In genomic region chr14:89625988-89626806, GRCh38 we compare ENCODE assay signal across 11 cellular contexts.
DNase-seq lines count a peak whose midpoint lies in the region; ATAC-seq, FAIRE-seq and TF ChIP-seq lines count a peak whose summit lies in the region.
"Had no signal": no experiment of that assay in that cellular context is flagged by ENCODE, and none has a peak within 500 bp of the region (broad histone marks: within the 10 kb centered on the region; RNA-seq: fewer than 3 reads in every experiment).

No MANE protein-coding gene starts in this region.

- TF ChIP-seq POLR2A in NB4 (IDR thresholded peaks at IDR 0.05; ENCODE audit: extremely low read depth, insufficient read length): no peak
- no peak for TF ChIP-seq POLR2A in testis (IDR thresholded peaks at IDR 0.05)

- H3K4me1 ChIP-seq in testis: peaks cover 15% of the 10 kb centered on the region

- no peaks in the 10 kb centered on the region for H3K36me3 ChIP-seq in testis (ENCODE audit: low read depth, missing control alignments)
- H3K36me3 ChIP-seq: sigmoid colon had no signal

- no peaks in the 10 kb centered on the region for H3K27me3 Mint-ChIP-seq in activated naive CD8-positive, alpha-beta T cell treated with anti-CD3 and anti-CD28 coated beads, Interleukin-2, amount 10 ng/mL, durations not matched to agents 7 days and 5 days

- H3K9me3 ChIP-seq in testis: no peaks in the 10 kb centered on the region
- H3K9me3 ChIP-seq: sigmoid colon had no signal

- WGBS in testis, 2 donors: 79 to 89% methylated on average over 8 of the region's 8 CpGs

- no peak overlapping the region for H3K27ac ChIP-seq in testis
- H3K27ac ChIP-seq: sigmoid colon had no signal

- H3K27ac Mint-ChIP-seq in activated naive CD8-positive, alpha-beta T cell treated with anti-CD3 and anti-CD28 coated beads, Interleukin-2, amount 10 ng/mL, durations not matched to agents 7 days and 5 days: peak overlapping the region; percentile 10

- no peak for ATAC-seq in activated naive CD8-positive, alpha-beta T cell treated with anti-CD3 and anti-CD28 coated beads, Interleukin-2, amount 10 ng/mL, durations not matched to agents 7 days and 5 days (ENCODE audit: low read depth)
- ATAC-seq in GM18858 (IDR thresholded peaks at IDR 0.05; ENCODE audit: unreplicated experiment) (no peak), HG02884 (IDR thresholded peaks at IDR 0.05; ENCODE audit: unreplicated experiment) (no peak)

- peaks cover 26% of the 10 kb centered on the region for H3K36me3 Mint-ChIP-seq in activated naive CD8-positive, alpha-beta T cell treated with anti-CD3 and anti-CD28 coated beads, Interleukin-2, amount 10 ng/mL, durations not matched to agents 7 days and 5 days

- intact Hi-C loops in testis (cut with DNase I; ENCODE audit: low total_unique reads): no loop called here

- peaks cover 14% of the 10 kb centered on the region for H3K9me3 Mint-ChIP-seq in activated naive CD8-positive, alpha-beta T cell treated with anti-CD3 and anti-CD28 coated beads, Interleukin-2, amount 10 ng/mL, durations not matched to agents 7 days and 5 days

- peaks cover 43% of the 10 kb centered on the region for H3K4me1 Mint-ChIP-seq in activated naive CD8-positive, alpha-beta T cell treated with anti-CD3 and anti-CD28 coated beads, Interleukin-2, amount 10 ng/mL, durations not matched to agents 7 days and 5 days

- POLR2A ChIA-PET in activated naive CD8-positive, alpha-beta T cell treated with anti-CD3 and anti-CD28 coated beads, Interleukin-2, amount 10 ng/mL, durations not matched to agents 7 days and 5 days (lab: Charles Lee): no interaction called here

- H3K27me3 ChIP-seq in testis: no peaks in the 10 kb centered on the region
- H3K27me3 ChIP-seq: sigmoid colon had no signal

- DNase-seq in stimulated activated CD4-positive, alpha-beta T cell treated with anti-CD3 and anti-CD28 coated beads, Interleukin-4, amount 100 ng/mL, for 24 hours: peak; percentile 35
- no peak for DNase-seq in stimulated activated CD4-positive, alpha-beta T cell treated with anti-CD3 and anti-CD28 coated beads, Interleukin-4, amount 100 ng/mL, for 1 hour
- DNase-seq in NB4 (ENCODE audit: low read depth) (peak; percentile 32), RCC 7860 (ENCODE audit: low spot score) (no peak), testis (no peak)
- DNase-seq in activated naive CD8-positive, alpha-beta T cell treated with anti-CD3 and anti-CD28 coated beads, Interleukin-2, amount 10 ng/mL, durations not matched to agents 7 days and 5 days: no peak
- DNase-seq: activated gamma-delta T cell, Calu3, sigmoid colon had no signal

- no peak for FAIRE-seq in RCC 7860 (lab: Jason Lieb, UNC)

- no peak overlapping the region for H3K4me3 Mint-ChIP-seq in activated naive CD8-positive, alpha-beta T cell treated with anti-CD3 and anti-CD28 coated beads, Interleukin-2, amount 10 ng/mL, durations not matched to agents 7 days and 5 days

- TF ChIP-seq CTCF in NB4 (IDR thresholded peaks at IDR 0.05; ENCODE audit: low read depth, low read length) (no peak), testis (IDR thresholded peaks at IDR 0.05) (no peak)

- H3K4me3 ChIP-seq in NB4 (ENCODE audit: low read depth, low read length) (no peak overlapping the region), testis (no peak overlapping the region)

Comparison
In these comparisons a context has a peak if more than half of its experiments do, and no peak if none do; other contexts are left out.
1. DNase-seq: peak in stimulated activated CD4-positive, alpha-beta T cell treated with anti-CD3 and anti-CD28 coated beads, Interleukin-4, amount 100 ng/mL, for 24 hours (single experiment) and NB4 (single experiment); none in stimulated activated CD4-positive, alpha-beta T cell treated with anti-CD3 and anti-CD28 coated beads, Interleukin-4, amount 100 ng/mL, for 1 hour (single experiment), activated naive CD8-positive, alpha-beta T cell treated with anti-CD3 and anti-CD28 coated beads, Interleukin-2, amount 10 ng/mL, durations not matched to agents 7 days and 5 days (single experiment), RCC 7860 (single experiment) and testis (single experiment).